Comparison of ENCODE assay signal across 9 cellular contexts in genomic region chr22:23520875-23521441, GRCh38. TPM values are rescaled to one million over a fixed set of nuclear protein-coding genes. Genes with fewer than 3 reads are reported as not detected.
DNase-seq lines count a peak whose midpoint lies in the region; TF ChIP-seq lines count a peak whose summit lies in the region.
"Had no signal": no experiment of that assay in that cellular context is flagged by ENCODE, and none has a peak within 500 bp of the region (broad histone marks: within the 10 kb centered on the region; RNA-seq: fewer than 3 reads in every experiment).

No MANE protein-coding gene starts in this region.

- DNase-seq in H4 (ENCODE audit: low spot score) (no peak), retina (no peak)
- DNase-seq in activated CD4-positive, alpha-beta T cell treated with anti-CD3 and anti-CD28 coated beads, Interleukin-2, amount 50 U/mL, for 1 hour, result no peak

- POLR2A ChIA-PET in HEK293 (lab: Yijun Ruan, JAX), result no interaction called here

- H3K27ac ChIP-seq in ACC112 (ENCODE audit: low read depth, low read length) (peak overlapping the region; percentile 84), HEK293 (ENCODE audit: extremely low read depth, low read depth, low read length) (peak overlapping the region; percentile 98), angular gyrus (ENCODE audit: low read depth, low read length) (peak overlapping the region; percentile 96), skin epidermis (peak overlapping the region; percentile 38 to 94 (median 84))

- H3K36me3 ChIP-seq in ACC112 (ENCODE audit: insufficient read depth, low read length) (no peaks in the 10 kb centered on the region), HEK293 (ENCODE audit: control insufficient read depth in 2 of 2, insufficient read depth in 1 of 2, low read length in 2 of 2) (no peaks in the 10 kb centered on the region)

- TF ChIP-seq CTCF in HEK293 (tag by site-specific recombination; IDR thresholded peaks at IDR 0.05), result no peak

- no peaks in the 10 kb centered on the region for H3K27me3 ChIP-seq in ACC112 (ENCODE audit: insufficient read depth, low read length)

- H2AFZ ChIP-seq in ACC112 (ENCODE audit: low read length, unreplicated experiment), result peak overlapping the region; percentile 14

- H3K4me3 ChIP-seq in ACC112 (ENCODE audit: low read depth, low read length) (peak overlapping the region; percentile 73), HEK293 (ENCODE audit: low read depth, low read length) (peak overlapping the region; percentile 40), iPS-11a (ENCODE audit: low read depth, low read length) (peak overlapping the region; percentile 20), skin epidermis (peak overlapping the region in 5 of 7 experiments; percentile 33 to 40 (median 36))

- H3K79me2 ChIP-seq in ACC112 (ENCODE audit: control insufficient read depth, insufficient read depth, low read length, unreplicated experiment), result no peaks in the 10 kb centered on the region

- no peaks in the 10 kb centered on the region for H3K9me3 ChIP-seq in HEK293 (ENCODE audit: control insufficient read depth, insufficient read depth, low read depth, low read length)

- CTCF ChIA-PET in HEK293 (lab: Yijun Ruan, JAX), result no interaction called here

- peaks cover 14% of the 10 kb centered on the region for H3K4me1 ChIP-seq in ACC112 (ENCODE audit: control insufficient read depth, insufficient read depth, low read length, unreplicated experiment)
- peaks cover 19% of the 10 kb centered on the region for H3K4me1 ChIP-seq in HEK293 (ENCODE audit: control insufficient read depth, insufficient read depth, low read length)

TF ChIP-seq in HEK293, 187 proteins besides CTCF, POLR2A, EP300 and RAD21:
- TF ChIP-seq EGR2 (tag by site-specific recombination; IDR thresholded peaks at IDR 0.05; ENCODE audit: low read depth), result peak; percentile 93
- TF ChIP-seq ZNF366 (tag by site-specific recombination; conservative IDR thresholded peaks at IDR 0.05), result 0 out of 2 replicates have a peak, but pooled peaks have one; percentile 14
- peak; percentile 67 for TF ChIP-seq ZNF341 (tag by site-specific recombination; IDR thresholded peaks at IDR 0.05; ENCODE audit: low read depth)
- no peak for TF ChIP-seq ZNF776 (tag by site-specific recombination; IDR thresholded peaks at IDR 0.05; ENCODE audit: borderline replicate concordance)
- 0 out of 2 replicates have a peak, but pooled peaks have one; percentile 46 for TF ChIP-seq PATZ1 (tag by site-specific recombination; IDR thresholded peaks at IDR 0.05)
- TF ChIP-seq ZFHX2 (tag by site-specific recombination; conservative IDR thresholded peaks at IDR 0.05), result peak; percentile 97

RNA-seq across cellular contexts. Expression of gene IGLL1, which starts 59.1 kb away (rescaled TPM):
- not detected in 2 replicates for total RNA-seq in H4 (2014; rRNA removed; shearing (Covaris generic))
- total RNA-seq: myocyte had no signal

Comparison
In these comparisons a context has a peak if more than half of its experiments do, and no peak if none do; other contexts are left out.
1. H3K4me3 ChIP-seq: peak in every context shown above with its lines; median percentile 73 in ACC112; 40 in HEK293; 36 in skin epidermis; 20 in iPS-11a.